ENCODE assay signal across 19 cellular contexts in genomic region chr3:18376682-18377081, GRCh38. TPM values are rescaled to one million over a fixed set of nuclear protein-coding genes. Genes with fewer than 3 reads are reported as not detected.
DNase-seq lines count a peak whose midpoint lies in the region; ATAC-seq and TF ChIP-seq lines count a peak whose summit lies in the region.
"Had no signal": no experiment of that assay in that cellular context is flagged by ENCODE, and none has a peak within 500 bp of the region (broad histone marks: within the 10 kb centered on the region; RNA-seq: fewer than 3 reads in every experiment).

No MANE protein-coding gene starts in this region.

- no peak overlapping the region for H2BK15ac ChIP-seq in mesenchymal stem cell (ENCODE audit: low read depth, poor library complexity, severe bottlenecking)

- H3K4me1 ChIP-seq in mesenchymal stem cell (ENCODE audit: control insufficient read depth, insufficient read depth, low read depth, low read length) (no peaks in the 10 kb centered on the region), vagina (no peaks in the 10 kb centered on the region)
- H3K4me1 ChIP-seq: BLaER1 had no signal

- no peak overlapping the region for H3K18ac ChIP-seq in mesenchymal stem cell (ENCODE audit: low read depth in 1 of 2, low read length in 2 of 2)

- H3K27ac Mint-ChIP-seq in activated T-cell treated with anti-CD3 and anti-CD28 coated beads, Interleukin-2, amount 50 U/mL, for 72 hours = peak overlapping the region; percentile 97
- H3K27ac Mint-ChIP-seq: CD14-positive monocyte; CD8-positive, alpha-beta T cell had no signal

- peaks cover 30 to 83% of the 10 kb centered on the region in 2 donors for H3K36me3 Mint-ChIP-seq in activated T-cell treated with anti-CD3 and anti-CD28 coated beads, Interleukin-2, amount 50 U/mL, for 72 hours (ENCODE audit: insufficient read depth in 2 of 2)
- H3K36me3 Mint-ChIP-seq in activated T-cell treated with anti-CD3 and anti-CD28 coated beads, Interleukin-2, amount 50 U/mL, for 4 hours (ENCODE audit: insufficient read depth) = peaks cover 55% of the 10 kb centered on the region

- intact Hi-C loops in vagina (cut with DNase I) = no loop called here

- H3K4me1 Mint-ChIP-seq in activated T-cell treated with anti-CD3 and anti-CD28 coated beads, Interleukin-2, amount 50 U/mL, for 72 hours (ENCODE audit: low read depth) = peaks cover 96% of the 10 kb centered on the region
- peaks cover 62% of the 10 kb centered on the region for H3K4me1 Mint-ChIP-seq in activated T-cell treated with anti-CD3 and anti-CD28 coated beads, Interleukin-2, amount 50 U/mL, for 4 hours (ENCODE audit: low read depth)
- H3K4me1 Mint-ChIP-seq: CD14-positive monocyte had no signal

- no peak for TF ChIP-seq CTCF in vagina (IDR thresholded peaks at IDR 0.05)

- H3K4ac ChIP-seq in mesenchymal stem cell (ENCODE audit: low read depth in 1 of 2, low read length in 2 of 2) = no peak overlapping the region

- H3K36me3 ChIP-seq in mesenchymal stem cell (ENCODE audit: control insufficient read depth in 1 of 2, insufficient read depth in 2 of 2, low read depth in 1 of 2, low read length in 2 of 2) (peaks cover 0 to 23% of the 10 kb centered on the region in 2 experiments), vagina (peaks cover 0 to 7% of the 10 kb centered on the region in 2 donors)

- no peak overlapping the region for H2BK12ac ChIP-seq in mesenchymal stem cell (ENCODE audit: low read length in 2 of 2)

- H3K4me3 Mint-ChIP-seq in activated T-cell treated with anti-CD3 and anti-CD28 coated beads, Interleukin-2, amount 50 U/mL, for 72 hours = peak overlapping the region in 1 of 2 donors; percentile 20
- H3K4me3 Mint-ChIP-seq in activated T-cell treated with anti-CD3 and anti-CD28 coated beads, Interleukin-2, amount 50 U/mL, for 4 hours = no peak overlapping the region
- H3K4me3 Mint-ChIP-seq: CD14-positive monocyte; CD8-positive, alpha-beta T cell had no signal

- H2BK120ac ChIP-seq in mesenchymal stem cell (ENCODE audit: low read depth, low read length) = no peak overlapping the region

- H3K79me1 ChIP-seq in mesenchymal stem cell (replicated peaks; ENCODE audit: low read length, poor library complexity, severe bottlenecking) = no peaks in the 10 kb centered on the region

- H3K23ac ChIP-seq in mesenchymal stem cell (ENCODE audit: low read length in 2 of 2) = no peak overlapping the region

- no peak overlapping the region for H3K9ac ChIP-seq in mesenchymal stem cell (ENCODE audit: low read length)
- H3K9ac ChIP-seq: BLaER1 had no signal

- no peak overlapping the region for H4K8ac ChIP-seq in mesenchymal stem cell (ENCODE audit: low read length)

- TF ChIP-seq POLR2A in vagina (IDR thresholded peaks at IDR 0.05) = no peak

- no peaks in the 10 kb centered on the region for H3K27me3 Mint-ChIP-seq in activated T-cell treated with anti-CD3 and anti-CD28 coated beads, Interleukin-2, amount 50 U/mL, for 72 hours (ENCODE audit: low read depth)
- no peaks in the 10 kb centered on the region for H3K27me3 Mint-ChIP-seq in activated T-cell treated with anti-CD3 and anti-CD28 coated beads, Interleukin-2, amount 50 U/mL, for 4 hours (ENCODE audit: low read depth)

- H3K4me3 ChIP-seq in mesenchymal stem cell (ENCODE audit: insufficient read depth in 1 of 2, low read depth in 1 of 2, low read length in 2 of 2) (no peak overlapping the region), vagina (no peak overlapping the region)
- H3K4me3 ChIP-seq: BLaER1 had no signal

- no peak overlapping the region for H2AK5ac ChIP-seq in mesenchymal stem cell (ENCODE audit: low read length, severe bottlenecking)

- no peak overlapping the region for H3K14ac ChIP-seq in mesenchymal stem cell (ENCODE audit: low read length in 2 of 2)

- H4K91ac ChIP-seq in mesenchymal stem cell (ENCODE audit: low read length) = no peak overlapping the region

- H2AFZ ChIP-seq in mesenchymal stem cell (ENCODE audit: low read depth, low read length) = no peak overlapping the region

- no peaks in the 10 kb centered on the region for H3K9me3 Mint-ChIP-seq in activated T-cell treated with anti-CD3 and anti-CD28 coated beads, Interleukin-2, amount 50 U/mL, for 72 hours
- no peaks in the 10 kb centered on the region for H3K9me3 Mint-ChIP-seq in activated T-cell treated with anti-CD3 and anti-CD28 coated beads, Interleukin-2, amount 50 U/mL, for 4 hours
- H3K9me3 Mint-ChIP-seq: CD14-positive monocyte; CD8-positive, alpha-beta T cell had no signal

- WGBS in mesenchymal stem cell = 61% methylated on average over 3 of the region's 3 CpGs

- H3K27ac ChIP-seq in mesenchymal stem cell (ENCODE audit: low read length, poor library complexity, severe bottlenecking) (no peak overlapping the region), vagina (no peak overlapping the region)
- H3K27ac ChIP-seq: BLaER1, HL-60 had no signal

- H2BK5ac ChIP-seq in mesenchymal stem cell (ENCODE audit: low read depth, low read length, poor library complexity, severe bottlenecking) = no peak overlapping the region

- DNase-seq in activated T-cell treated with anti-CD3 and anti-CD28 coated beads, Interleukin-2, amount 50 U/mL, for 72 hours = no peak
- no peak for DNase-seq in activated T-cell treated with anti-CD3 and anti-CD28 coated beads, Interleukin-2, amount 50 U/mL, for 4 hours
- DNase-seq in NCI-H69 (lab: John Stamatoyannopoulos, UW) (peak; percentile 50), mesenchymal stem cell (peak; percentile 11), vagina (ENCODE audit: extremely low spot score in 2 of 2) (no peak), NCI-H1105 (lab: John Stamatoyannopoulos, UW) (no peak)
- DNase-seq: 8988T; Calu3; CD8-positive, alpha-beta T cell; DMS79 treated with DMSO at 0.1 percent for 48 hours; GF-D8; GOT3; H7 had no signal

- H3K27me3 ChIP-seq in mesenchymal stem cell (ENCODE audit: control insufficient read depth in 1 of 2, insufficient read depth in 1 of 2, low read length in 2 of 2) (no peaks in the 10 kb centered on the region), vagina (no peaks in the 10 kb centered on the region)
- H3K27me3 ChIP-seq: BLaER1 had no signal

- H3K4me2 ChIP-seq in mesenchymal stem cell (ENCODE audit: low read length, poor library complexity, severe bottlenecking) = no peak overlapping the region
- H3K4me2 ChIP-seq: BLaER1 had no signal

- no peaks in the 10 kb centered on the region for H3K9me3 ChIP-seq in mesenchymal stem cell (ENCODE audit: control insufficient read depth, low read length)
- no peaks in the 10 kb centered on the region for H3K9me3 ChIP-seq in vagina
- H3K9me3 ChIP-seq: BLaER1 had no signal

- no peak for ATAC-seq in activated T-cell treated with anti-CD3 and anti-CD28 coated beads, Interleukin-2, amount 50 U/mL, for 72 hours (replicated peaks in 1 of 2)
- no peak for ATAC-seq in activated T-cell treated with anti-CD3 and anti-CD28 coated beads, Interleukin-2, amount 50 U/mL, for 4 hours
- ATAC-seq in GM21526 (IDR thresholded peaks at IDR 0.05; ENCODE audit: low FRiP score, unreplicated experiment) (no peak), HG03039 (IDR thresholded peaks at IDR 0.05; ENCODE audit: unreplicated experiment) (no peak)
- ATAC-seq: CD8-positive, alpha-beta T cell; HCT116 had no signal

RNA-seq across cellular contexts. Expression of gene SATB1, which starts 48.5 kb away (rescaled TPM):
- total RNA-seq in activated T-cell treated with anti-CD3 and anti-CD28 coated beads, Interleukin-2, amount 50 U/mL, for 72 hours = 100 to 1,000 TPM; 716 to 962 TPM
- total RNA-seq in activated T-cell treated with anti-CD3 and anti-CD28 coated beads, Interleukin-2, amount 50 U/mL, for 4 hours = 100 to 1,000 TPM; 209 to 239 (median 228) TPM
- polyA plus RNA-seq in mesenchymal stem cell (2013, experiment 1 of 2) = 6.3 TPM
- polyA plus RNA-seq in mesenchymal stem cell (2013, experiment 2 of 2) = 6.4 TPM
- 51.3 TPM for total RNA-seq in vagina

Comparison
In these comparisons a context has a peak if more than half of its experiments do, and no peak if none do; other contexts are left out.
1. DNase-seq: peak in NCI-H69 (single experiment) and mesenchymal stem cell (single experiment); none in activated T-cell treated with anti-CD3 and anti-CD28 coated beads, Interleukin-2, amount 50 U/mL, for 72 hours (0 of 2), activated T-cell treated with anti-CD3 and anti-CD28 coated beads, Interleukin-2, amount 50 U/mL, for 4 hours (single experiment), vagina (0 of 2) and NCI-H1105 (single experiment).